ENCODE assay signal across 8 cellular contexts in the genomic region with DNA sequence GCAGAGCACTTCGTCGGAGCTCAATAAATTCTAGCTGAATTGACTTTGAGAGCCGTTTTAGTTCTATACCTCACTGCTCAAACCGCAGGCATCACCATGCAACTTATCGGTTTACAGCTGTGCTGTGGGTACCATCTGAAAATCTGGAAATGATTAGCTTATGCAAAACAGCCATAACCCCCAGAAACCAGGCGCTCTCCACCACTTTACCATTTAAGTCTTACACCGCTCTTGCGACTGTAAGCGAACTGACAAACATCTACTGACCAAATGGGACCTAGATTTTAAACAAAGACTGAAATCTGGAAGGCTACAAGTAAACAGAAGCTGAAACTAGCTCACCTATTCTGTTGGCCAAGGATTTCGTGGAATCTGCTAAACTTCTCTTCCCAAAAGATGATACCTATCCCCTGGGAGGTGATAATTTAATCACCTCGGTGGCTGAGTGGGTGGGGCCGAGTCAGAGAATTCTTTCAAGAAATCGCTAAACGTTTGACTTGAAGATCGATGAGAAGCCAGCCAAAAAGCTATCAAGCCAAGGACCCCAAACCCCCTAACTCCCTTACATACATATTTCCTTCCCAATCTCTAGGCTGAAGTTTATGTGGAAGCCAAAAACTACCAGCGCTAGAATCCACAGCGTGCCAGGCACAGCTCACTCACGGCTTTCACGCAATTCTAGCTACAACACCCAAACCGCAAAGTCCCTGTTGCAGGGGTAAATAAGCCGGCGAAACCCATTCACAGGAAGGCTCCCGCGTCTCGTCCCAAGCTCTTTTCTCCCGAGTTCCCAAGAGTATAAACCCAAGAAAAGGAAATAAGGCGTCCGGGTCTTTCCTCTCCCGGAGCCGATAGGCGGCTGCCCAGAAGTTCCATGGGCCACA. TPM values are rescaled to one million over a fixed set of nuclear protein-coding genes. Genes with fewer than 3 reads are reported as not detected.
DNase-seq lines count a peak whose midpoint lies in the region; ATAC-seq and TF ChIP-seq lines count a peak whose summit lies in the region.

No MANE protein-coding gene starts in this region.

- peak overlapping the region; percentile 82 for H3K4me3 ChIP-seq in GM06990 (replicated peaks; ENCODE audit: low read depth, low read length)
- H3K4me3 ChIP-seq in iPS-18c (ENCODE audit: insufficient read depth, low read depth, low read length): peak overlapping the region; percentile 98

- DNase-seq in GM06990 (ENCODE audit: extremely low read depth, insufficient read length) (peak; percentile 47), cerebellar nuclear complex (lab: John Stamatoyannopoulos, UW) (no peak), DMS53 treated with DMSO at 0.1 percent for 48 hours (lab: John Stamatoyannopoulos, UW; ENCODE audit: unreplicated experiment) (no peak)
- DNase-seq in activated naive CD4-positive, alpha-beta T cell treated with anti-CD3 and anti-CD28 coated beads, Interleukin-2, amount 50 U/mL, for 72 hours (ENCODE audit: low spot score in 2 of 2): peak in 1 of 2 donors; percentile 14
- peak; percentile 21 for DNase-seq in stimulated activated naive B cell treated with anti-CD40 and anti-IgM and Interleukin-4, amounts not matched to agents 10 μg/mL and 1 μg/mL and 100 μg/mL, for 72 hours

- peak; percentile 79 for ATAC-seq in GM19468 (IDR thresholded peaks at IDR 0.05; ENCODE audit: extremely low read depth, unreplicated experiment)
- ATAC-seq in HG03565 (IDR thresholded peaks at IDR 0.05; ENCODE audit: unreplicated experiment): peak; percentile 48
- ATAC-seq in activated naive CD4-positive, alpha-beta T cell treated with anti-CD3 and anti-CD28 coated beads, Interleukin-2, amount 50 U/mL, for 72 hours: no peak
- ATAC-seq in stimulated activated naive B cell treated with anti-CD40 and anti-IgM and Interleukin-4, amounts not matched to agents 10 μg/mL and 1 μg/mL and 100 μg/mL, for 72 hours (replicated peaks): peak; percentile 6 to 13

- no peaks in the 10 kb centered on the region for H3K9me3 Mint-ChIP-seq in activated naive CD4-positive, alpha-beta T cell treated with anti-CD3 and anti-CD28 coated beads, Interleukin-2, amount 50 U/mL, for 72 hours
- H3K9me3 Mint-ChIP-seq in stimulated activated naive B cell treated with anti-CD40 and anti-IgM and Interleukin-4, amounts not matched to agents 10 μg/mL and 1 μg/mL and 100 μg/mL, for 72 hours: no peaks in the 10 kb centered on the region

- peaks cover 7 to 13% of the 10 kb centered on the region in 2 donors for H3K36me3 Mint-ChIP-seq in activated naive CD4-positive, alpha-beta T cell treated with anti-CD3 and anti-CD28 coated beads, Interleukin-2, amount 50 U/mL, for 72 hours
- peaks cover 0 to 4% of the 10 kb centered on the region in 2 donors for H3K36me3 Mint-ChIP-seq in stimulated activated naive B cell treated with anti-CD40 and anti-IgM and Interleukin-4, amounts not matched to agents 10 μg/mL and 1 μg/mL and 100 μg/mL, for 72 hours

- H3K4me3 Mint-ChIP-seq in stimulated activated naive B cell treated with anti-CD40 and anti-IgM and Interleukin-4, amounts not matched to agents 10 μg/mL and 1 μg/mL and 100 μg/mL, for 72 hours: peak overlapping the region; percentile 89 to 92

- H3K27me3 Mint-ChIP-seq in stimulated activated naive B cell treated with anti-CD40 and anti-IgM and Interleukin-4, amounts not matched to agents 10 μg/mL and 1 μg/mL and 100 μg/mL, for 72 hours: peaks cover 0 to 8% of the 10 kb centered on the region in 2 donors

- H3K27ac Mint-ChIP-seq in activated naive CD4-positive, alpha-beta T cell treated with anti-CD3 and anti-CD28 coated beads, Interleukin-2, amount 50 U/mL, for 72 hours: peak overlapping the region; percentile 95 to 97
- H3K27ac Mint-ChIP-seq in stimulated activated naive B cell treated with anti-CD40 and anti-IgM and Interleukin-4, amounts not matched to agents 10 μg/mL and 1 μg/mL and 100 μg/mL, for 72 hours: peak overlapping the region; percentile 98

- no peaks in the 10 kb centered on the region for H3K9me3 ChIP-seq in iPS-18c (ENCODE audit: control insufficient read depth, insufficient read depth, low read length)

- no peak for TF ChIP-seq CTCF in GM06990 (IDR thresholded peaks at IDR 0.05; ENCODE audit: insufficient read depth, low read length, poor library complexity, severe bottlenecking)

- H3K27me3 ChIP-seq in GM06990 (replicated peaks; ENCODE audit: control insufficient read depth, insufficient read depth, low read length): no peaks in the 10 kb centered on the region

- H3K4me1 Mint-ChIP-seq in stimulated activated naive B cell treated with anti-CD40 and anti-IgM and Interleukin-4, amounts not matched to agents 10 μg/mL and 1 μg/mL and 100 μg/mL, for 72 hours: peaks cover 14 to 33% of the 10 kb centered on the region in 2 donors

- no peaks in the 10 kb centered on the region for H3K36me3 ChIP-seq in GM06990 (ENCODE audit: control insufficient read depth, insufficient read depth, low read length)

RNA-seq across cellular contexts. Expression of a gene that starts 0.6 kb away (rescaled TPM):
- 10 to 100 TPM; 15.5 to 30.5 TPM for total RNA-seq in activated naive CD4-positive, alpha-beta T cell treated with anti-CD3 and anti-CD28 coated beads, Interleukin-2, amount 50 U/mL, for 72 hours

RNA-seq across cellular contexts. Expression of a gene that starts 33.9 kb away (rescaled TPM):
- 1 to 10 TPM in 1 of 2 donors, under 1 TPM in 1; 0.93 to 4.0 TPM for total RNA-seq in activated naive CD4-positive, alpha-beta T cell treated with anti-CD3 and anti-CD28 coated beads, Interleukin-2, amount 50 U/mL, for 72 hours

RNA-seq across cellular contexts. Expression of a gene that starts 45.0 kb away (rescaled TPM):
- total RNA-seq in activated naive CD4-positive, alpha-beta T cell treated with anti-CD3 and anti-CD28 coated beads, Interleukin-2, amount 50 U/mL, for 72 hours: 10 to 100 TPM; 11.3 to 17.8 TPM

Comparison
In these comparisons a context has a peak if more than half of its experiments do, and no peak if none do; other contexts are left out.
1. DNase-seq: peak in GM06990 (single experiment) and stimulated activated naive B cell treated with anti-CD40 and anti-IgM and Interleukin-4, amounts not matched to agents 10 μg/mL and 1 μg/mL and 100 μg/mL, for 72 hours (single experiment); none in cerebellar nuclear complex (0 of 2) and DMS53 treated with DMSO at 0.1 percent for 48 hours (single experiment).
2. ATAC-seq: peak in GM19468 (single experiment), HG03565 (single experiment) and stimulated activated naive B cell treated with anti-CD40 and anti-IgM and Interleukin-4, amounts not matched to agents 10 μg/mL and 1 μg/mL and 100 μg/mL, for 72 hours (2 of 2); none in activated naive CD4-positive, alpha-beta T cell treated with anti-CD3 and anti-CD28 coated beads, Interleukin-2, amount 50 U/mL, for 72 hours (0 of 2).